17 cellular contexts compared by ENCODE assay signal in the genomic region with DNA sequence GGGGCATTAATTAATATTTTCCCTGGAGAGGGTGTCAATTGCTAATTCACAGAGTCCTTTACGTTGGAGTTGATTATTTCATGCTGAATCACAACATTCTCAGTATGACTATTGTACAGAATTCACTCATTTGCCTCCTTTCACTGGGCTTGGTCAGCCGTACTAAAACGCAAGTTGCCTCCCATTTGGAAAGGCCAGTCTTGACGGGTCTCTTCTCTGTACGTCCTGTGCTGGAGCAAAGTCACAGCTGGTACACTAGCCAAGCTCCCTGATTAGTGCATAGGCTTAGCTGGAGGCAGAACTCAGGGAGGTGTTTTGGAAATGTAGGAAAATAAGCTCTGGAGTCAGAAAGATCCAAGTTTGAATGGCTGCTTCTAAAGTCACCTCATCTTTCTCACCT.
A peak's percentile ranks its signal among the peaks of the same experiment; 100 is the strongest.
DNase-seq lines count a peak whose midpoint lies in the region; ATAC-seq and TF ChIP-seq lines count a peak whose summit lies in the region.
"Had no signal": no experiment of that assay in that cellular context is flagged by ENCODE, and none has a peak within 500 bp of the region (broad histone marks: within the 10 kb centered on the region; RNA-seq: fewer than 3 reads in every experiment).

No MANE protein-coding gene starts in this region.

- no peak overlapping the region for H3K27ac ChIP-seq in CD8-positive, alpha-beta T cell (ENCODE audit: low read depth, low read length)
- H3K27ac ChIP-seq: HL-60, PC-9 had no signal

- H3K4me1 ChIP-seq in CD8-positive, alpha-beta T cell (ENCODE audit: insufficient read depth, low read length), result no peaks in the 10 kb centered on the region
- H3K4me1 ChIP-seq: Caco-2 had no signal

- peaks cover 54% of the 10 kb centered on the region for H3K4me1 Mint-ChIP-seq in glutamatergic neuron (ENCODE audit: low read depth, unreplicated experiment)
- no peaks in the 10 kb centered on the region for H3K4me1 Mint-ChIP-seq in CD8-positive, alpha-beta T cell (ENCODE audit: low read depth)
- H3K4me1 Mint-ChIP-seq: IgD-negative memory B cell had no signal

- POLR2A ChIA-PET in CD8-positive, alpha-beta T cell (lab: Charles Lee), result no interaction called here

- peak overlapping the region; percentile 73 for H3K27ac Mint-ChIP-seq in glutamatergic neuron (ENCODE audit: unreplicated experiment)
- H3K27ac Mint-ChIP-seq in CD8-positive, alpha-beta T cell, result no peak overlapping the region
- H3K27ac Mint-ChIP-seq: IgD-negative memory B cell had no signal

- ATAC-seq in HG02759 (IDR thresholded peaks at IDR 0.05; ENCODE audit: unreplicated experiment), result peak; percentile 65
- no peak for ATAC-seq in CD8-positive, alpha-beta T cell
- ATAC-seq: HCT116 had no signal

- peaks cover 25% of the 10 kb centered on the region for H3K9me3 Mint-ChIP-seq in glutamatergic neuron (ENCODE audit: unreplicated experiment)
- no peaks in the 10 kb centered on the region for H3K9me3 Mint-ChIP-seq in CD8-positive, alpha-beta T cell

- DNase-seq in GM12865 (ENCODE audit: low read depth) (peak; percentile 58), NCI-H82 treated with DMSO at 0.1 percent for 48 hours (lab: John Stamatoyannopoulos, UW; ENCODE audit: unreplicated experiment) (peak; percentile 48), glutamatergic neuron (no peak), GOT3 (lab: John Stamatoyannopoulos, UW) (no peak)
- DNase-seq in activated naive CD4-positive, alpha-beta T cell treated with Interleukin-2 at 50 U/mL for 16 hours, result no peak
- no peak for DNase-seq in CD8-positive, alpha-beta T cell
- DNase-seq: Caco-2, NCI-H1105 treated with DMSO at 0.1 percent for 48 hours, NCI-H187 treated with DMSO at 0.1 percent for 48 hours, NCI-H446, NCI-H748 treated with DMSO at 0.1 percent for 48 hours, PC-9, SW 1271 had no signal

- no peaks in the 10 kb centered on the region for H3K27me3 ChIP-seq in CD8-positive, alpha-beta T cell (ENCODE audit: insufficient read depth, low read length)

- no peak for TF ChIP-seq CTCF in GM12865 (IDR thresholded peaks at IDR 0.05; ENCODE audit: insufficient read depth, low read depth, low read length, missing control alignments)
- no peak for TF ChIP-seq CTCF in glutamatergic neuron (IDR thresholded peaks at IDR 0.05; ENCODE audit: partially characterized antibody, unreplicated experiment)
- TF ChIP-seq CTCF in CD8-positive, alpha-beta T cell (IDR thresholded peaks at IDR 0.05), result no peak

- no peaks in the 10 kb centered on the region for H3K36me3 ChIP-seq in CD8-positive, alpha-beta T cell (ENCODE audit: insufficient read depth, low read length)

- peaks cover 17% of the 10 kb centered on the region for H3K36me3 Mint-ChIP-seq in glutamatergic neuron (ENCODE audit: unreplicated experiment)
- no peaks in the 10 kb centered on the region for H3K36me3 Mint-ChIP-seq in CD8-positive, alpha-beta T cell

- intact Hi-C loops in CD8-positive, alpha-beta T cell (cut with DNase I, micrococcal nuclease), result no loop called here

- CTCF ChIA-PET in CD8-positive, alpha-beta T cell (lab: Charles Lee), result no interaction called here

- no peaks in the 10 kb centered on the region for H3K9me3 ChIP-seq in CD8-positive, alpha-beta T cell (ENCODE audit: low read length)
- H3K9me3 ChIP-seq: Caco-2 had no signal

- H3K4me3 ChIP-seq in GM12865 (ENCODE audit: low read depth, low read length), result no peak overlapping the region
- no peak overlapping the region for H3K4me3 ChIP-seq in CD8-positive, alpha-beta T cell (ENCODE audit: low read depth, low read length)
- H3K4me3 ChIP-seq: PC-9 had no signal

- H3K4me3 Mint-ChIP-seq in glutamatergic neuron (ENCODE audit: unreplicated experiment), result peak overlapping the region; percentile 43
- H3K4me3 Mint-ChIP-seq in CD8-positive, alpha-beta T cell, result no peak overlapping the region
- H3K4me3 Mint-ChIP-seq: IgD-negative memory B cell had no signal

- H3K27me3 Mint-ChIP-seq in glutamatergic neuron (ENCODE audit: unreplicated experiment), result peaks cover 13% of the 10 kb centered on the region
- H3K27me3 Mint-ChIP-seq in CD8-positive, alpha-beta T cell (ENCODE audit: low read depth), result peaks cover 28% of the 10 kb centered on the region

Comparison
In these comparisons a context has a peak if more than half of its experiments do, and no peak if none do; other contexts are left out.
1. DNase-seq: peak in GM12865 (single experiment) and NCI-H82 treated with DMSO at 0.1 percent for 48 hours (single experiment); none in glutamatergic neuron (single experiment), activated naive CD4-positive, alpha-beta T cell treated with Interleukin-2 at 50 U/mL for 16 hours (single experiment), GOT3 (single experiment) and CD8-positive, alpha-beta T cell (0 of 7).